Comparison of ENCODE assay signal across 1 cellular context in genomic region chr5:72847989-72848473, GRCh38.
A peak's percentile ranks its signal among the peaks of the same experiment; 100 is the strongest.
TF ChIP-seq lines count a peak whose summit lies in the region.

No MANE protein-coding gene starts in this region.

TF ChIP-seq in A549, 52 proteins besides CTCF, POLR2A, EP300 and RAD21 (continued from another document):
- TF ChIP-seq E2F6 (IDR thresholded peaks at IDR 0.05; ENCODE audit: borderline replicate concordance, low read depth) = 0 out of 2 replicates have a peak, but pooled peaks have one; percentile 32
- no peak for TF ChIP-seq REST (IDR thresholded peaks at IDR 0.05)
- TF ChIP-seq SMC3 (IDR thresholded peaks at IDR 0.05) = peak; percentile 18; the same call in 1 of the 3 replicates
- no peak for TF ChIP-seq EHF (CRISPR knock-in tag; IDR thresholded peaks at IDR 0.05)
- TF ChIP-seq KDM1A (IDR thresholded peaks at IDR 0.05; ENCODE audit: low read depth) = no peak
- TF ChIP-seq HOXB13 (CRISPR knock-in tag; IDR thresholded peaks at IDR 0.05; ENCODE audit: low read depth) = no peak
- no peak for TF ChIP-seq RFX5 (IDR thresholded peaks at IDR 0.05)
- peak; percentile 77 for TF ChIP-seq MAX (IDR thresholded peaks at IDR 0.05)
- no peak for TF ChIP-seq NR3C1 (IDR thresholded peaks at IDR 0.05)
- no peak for TF ChIP-seq HES2 (IDR thresholded peaks at IDR 0.05)
- TF ChIP-seq HMGXB4 (CRISPR knock-in tag; IDR thresholded peaks at IDR 0.05; ENCODE audit: borderline replicate concordance) = no peak
- peak; percentile 70 for TF ChIP-seq PBX3 (IDR thresholded peaks at IDR 0.05)
- no peak for TF ChIP-seq ELK1 (IDR thresholded peaks at IDR 0.05; ENCODE audit: low read depth, low read length)
- no peak for TF ChIP-seq CBX2 (IDR thresholded peaks at IDR 0.05; ENCODE audit: borderline replicate concordance, low read depth)
- TF ChIP-seq TP53 (CRISPR knock-in tag; IDR thresholded peaks at IDR 0.05) = peak; percentile 75
- TF ChIP-seq RNF2 (IDR thresholded peaks at IDR 0.05; ENCODE audit: borderline replicate concordance, low read depth) = no peak
- TF ChIP-seq TFCP2L1 (CRISPR knock-in tag; IDR thresholded peaks at IDR 0.05) = peak; percentile 93
- TF ChIP-seq HOXB5 (CRISPR knock-in tag; IDR thresholded peaks at IDR 0.05) = no peak
- no peak for TF ChIP-seq MAZ (IDR thresholded peaks at IDR 0.05; ENCODE audit: borderline replicate concordance, low read depth, low read length)
- peak; percentile 92 for TF ChIP-seq PHF8 (IDR thresholded peaks at IDR 0.05; ENCODE audit: borderline replicate concordance, low read depth)
- TF ChIP-seq NFE2L2 (conservative IDR thresholded peaks at IDR 0.05; ENCODE audit: low read length) = no peak
- peak; percentile 37 to 94; a peak in 3 of 5 replicates for TF ChIP-seq JUN (IDR thresholded peaks at IDR 0.05)
- TF ChIP-seq ZNF302 (CRISPR knock-in tag; IDR thresholded peaks at IDR 0.05) = no peak
- no peak for TF ChIP-seq HDAC2 (IDR thresholded peaks at IDR 0.05)
- no peak for TF ChIP-seq HOXA7 (CRISPR knock-in tag; IDR thresholded peaks at IDR 0.05)
- TF ChIP-seq SREBF2 (IDR thresholded peaks at IDR 0.05) = no peak
- peak; percentile 83; the same call in 2 of the 3 replicates for TF ChIP-seq BCL3 (IDR thresholded peaks at IDR 0.05)
- TF ChIP-seq MYC (IDR thresholded peaks at IDR 0.05; ENCODE audit: borderline replicate concordance, low read length) = peak; percentile 57
- TF ChIP-seq POLR2AphosphoS2 (conservative IDR thresholded peaks at IDR 0.05; ENCODE audit: low read length) = no peak
- TF ChIP-seq MAFK (IDR thresholded peaks at IDR 0.05; ENCODE audit: partially characterized antibody) = no peak
